ENCODE assay signal across 8 cellular contexts in genomic region chr9:21709464-21710058, GRCh38.
A peak's percentile ranks its signal among the peaks of the same experiment; 100 is the strongest.
DNase-seq lines count a peak whose midpoint lies in the region; ATAC-seq and TF ChIP-seq lines count a peak whose summit lies in the region.

No MANE protein-coding gene starts in this region.

- H3K9me3 ChIP-seq in OCI-LY7 (ENCODE audit: low read length), result no peaks in the 10 kb centered on the region

- H4K20me1 ChIP-seq in OCI-LY7 (ENCODE audit: insufficient read depth, low read length), result no peaks in the 10 kb centered on the region

- ATAC-seq in GM18517 (IDR thresholded peaks at IDR 0.05; ENCODE audit: unreplicated experiment) (peak; percentile 65), HG03103 (IDR thresholded peaks at IDR 0.05; ENCODE audit: low read depth, unreplicated experiment) (peak; percentile 63)

- BruUV-seq in OCI-LY7 (replicated peaks; lab: Mats Ljungman, UMichigan), result no TSS peak

- no peak overlapping the region for H2AFZ ChIP-seq in OCI-LY7 (ENCODE audit: low read length)

- H3K9me2 ChIP-seq in OCI-LY7 (ENCODE audit: insufficient read depth, low read length), result no peaks in the 10 kb centered on the region

- POLR2A ChIA-PET in OCI-LY7 (lab: Charles Lee), result interaction anchor here (0.7 to 1.8 kb wide), 4 partner anchors 9 to 238 kb away, joined by 3 to 5 read pairs (median 4); no protein-coding TSS in a partner anchor

- intact Hi-C loops in OCI-LY7 (cut with micrococcal nuclease; ENCODE audit: unreplicated experiment), result loop anchor here (2.0 to 10.0 kb wide), 2 partner anchors 79 to 325 kb away; no protein-coding TSS in a partner anchor

- no peaks in the 10 kb centered on the region for H3K79me2 ChIP-seq in OCI-LY7 (ENCODE audit: insufficient read depth, low read depth, low read length)

- no peaks in the 10 kb centered on the region for H3K36me3 ChIP-seq in OCI-LY7 (ENCODE audit: insufficient read depth, low read length)

- H3K4me3 ChIP-seq in OCI-LY7 (ENCODE audit: low read depth, low read length, poor library complexity, severe bottlenecking), result no peak overlapping the region

- DNase-seq in AG20443 (ENCODE audit: low spot score), result peak; percentile 36
- peak; percentile 69 for DNase-seq in OCI-LY7 (ENCODE audit: low spot score)
- DNase-seq in activated naive CD4-positive, alpha-beta T cell treated with Interleukin-2 at 50 U/mL for 16 hours, result peak; percentile 67
- peak; percentile 2 to 8 for DNase-seq in hippocampal formation (lab: John Stamatoyannopoulos, UW)
- DNase-seq in stimulated activated CD4-positive, alpha-beta T cell treated with anti-CD3 and anti-CD28 coated beads, Interleukin-15, amount 100 ng/mL, for 24 hours, result peak; percentile 81
- DNase-seq in cerebellar nuclear complex (lab: John Stamatoyannopoulos, UW), result no peak

- no peaks in the 10 kb centered on the region for H3K4me1 ChIP-seq in OCI-LY7 (ENCODE audit: insufficient read depth, low read length, poor library complexity, severe bottlenecking)

- no peak overlapping the region for H3K4me2 ChIP-seq in OCI-LY7 (ENCODE audit: low read length)

- CTCF ChIA-PET in OCI-LY7 (lab: Charles Lee; ENCODE audit: unreplicated experiment), result no interaction called here

- TF ChIP-seq CTCF in OCI-LY7 (conservative IDR thresholded peaks at IDR 0.05; ENCODE audit: low read length), result peak; percentile 90

- H3K27ac ChIP-seq in OCI-LY7 (ENCODE audit: low read depth, low read length, poor library complexity, severe bottlenecking), result no peak overlapping the region

Comparison
In these comparisons a context has a peak if more than half of its experiments do, and no peak if none do; other contexts are left out.
1. DNase-seq: peak in AG20443 (single experiment), OCI-LY7 (single experiment), activated naive CD4-positive, alpha-beta T cell treated with Interleukin-2 at 50 U/mL for 16 hours (single experiment), hippocampal formation (2 of 2) and stimulated activated CD4-positive, alpha-beta T cell treated with anti-CD3 and anti-CD28 coated beads, Interleukin-15, amount 100 ng/mL, for 24 hours (single experiment); none in cerebellar nuclear complex (0 of 2).